ENCODE assay signal across 15 cellular contexts in the genomic region with DNA sequence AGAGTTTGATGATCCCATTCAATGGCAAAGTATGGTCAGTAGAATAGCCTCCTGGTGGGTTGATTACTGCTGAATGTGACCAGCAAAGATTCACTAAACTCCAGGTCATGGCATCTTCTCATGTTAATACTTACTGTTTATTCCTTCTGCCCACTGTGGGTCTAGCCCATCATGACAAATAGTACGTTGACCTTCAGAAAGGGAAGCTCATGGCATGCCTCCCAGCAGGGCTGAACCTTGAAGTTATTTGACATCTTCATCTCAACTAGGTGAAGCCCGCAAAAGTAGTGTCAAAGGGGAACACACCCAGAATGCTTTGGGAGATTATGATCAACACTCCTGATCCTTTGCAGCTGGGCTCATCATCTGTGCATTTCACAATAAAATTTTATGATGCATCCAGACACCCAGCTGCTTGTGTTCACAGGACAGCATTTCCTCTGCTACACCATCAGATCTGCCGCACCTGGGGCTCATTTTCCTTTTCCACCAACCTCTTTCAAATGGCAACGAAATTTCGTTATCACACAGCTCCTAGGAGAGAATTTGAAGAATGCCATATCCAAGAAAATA. TPM values are rescaled to one million over a fixed set of nuclear protein-coding genes. Genes with fewer than 3 reads are reported as not detected.
DNase-seq lines count a peak whose midpoint lies in the region; TF ChIP-seq lines count a peak whose summit lies in the region.
"Had no signal": no experiment of that assay in that cellular context is flagged by ENCODE, and none has a peak within 500 bp of the region (broad histone marks: within the 10 kb centered on the region; RNA-seq: fewer than 3 reads in every experiment).

No MANE protein-coding gene starts in this region.

- DNase-seq in AG10803 (ENCODE audit: low read depth) (peak; percentile 36), CD1c-positive myeloid dendritic cell (ENCODE audit: extremely low spot score) (peak; percentile 23), NCI-H748 (lab: John Stamatoyannopoulos, UW; ENCODE audit: unreplicated experiment) (peak; percentile 75), fibroblast of mammary gland (ENCODE audit: low read depth) (peak; percentile 58), H4 (ENCODE audit: low spot score) (no peak), NCI-H1930 (lab: John Stamatoyannopoulos, UW) (no peak), RWPE1 (ENCODE audit: low spot score) (no peak)
- DNase-seq: ACHN; BE2C; CD8-positive, alpha-beta T cell; H9; NCI-H1436; NCI-H345; NCI-H526; PC-9 had no signal

- POLR2A ChIA-PET in RWPE1 (lab: Yijun Ruan, JAX; ENCODE audit: low non-redundant PET), result no interaction called here

- TF ChIP-seq CTCF in AG10803 (conservative IDR thresholded peaks at IDR 0.05; ENCODE audit: low read length), result no peak
- no peak for TF ChIP-seq CTCF in fibroblast of mammary gland (conservative IDR thresholded peaks at IDR 0.05; ENCODE audit: control insufficient read depth, insufficient read depth, low read depth, low read length)
- no peak for TF ChIP-seq CTCF in RWPE1 (conservative IDR thresholded peaks at IDR 0.05; ENCODE audit: low read depth)

- H3K4me3 ChIP-seq in AG10803 (ENCODE audit: low read length), result no peak overlapping the region
- H3K4me3 ChIP-seq in fibroblast of mammary gland (ENCODE audit: control insufficient read depth, low read depth, low read length), result no peak overlapping the region
- H3K4me3 ChIP-seq: PC-9 had no signal

- H3K27ac ChIP-seq in RWPE1, result no peak overlapping the region
- H3K27ac ChIP-seq: PC-9 had no signal

- CTCF ChIA-PET in RWPE1 (lab: Yijun Ruan, JAX), result interaction anchor here (0.6 kb wide), 1 partner anchor 148 kb away, joined by 3 read pairs; no protein-coding TSS in a partner anchor

RNA-seq across cellular contexts. Expression of gene HLX, which starts 49.6 kb away (rescaled TPM):
- 2.6 and 3.0 TPM in 2 replicates for total RNA-seq in H4 (2014; rRNA removed; shearing (Covaris generic))
- total RNA-seq: CD8-positive, alpha-beta T cell had no signal

Comparison
In these comparisons a context has a peak if more than half of its experiments do, and no peak if none do; other contexts are left out.
1. DNase-seq: peak in AG10803 (single experiment), CD1c-positive myeloid dendritic cell (single experiment), NCI-H748 (single experiment) and fibroblast of mammary gland (single experiment); none in H4 (single experiment), NCI-H1930 (0 of 2) and RWPE1 (single experiment).